22 cellular contexts compared by ENCODE assay signal in the genomic region with DNA sequence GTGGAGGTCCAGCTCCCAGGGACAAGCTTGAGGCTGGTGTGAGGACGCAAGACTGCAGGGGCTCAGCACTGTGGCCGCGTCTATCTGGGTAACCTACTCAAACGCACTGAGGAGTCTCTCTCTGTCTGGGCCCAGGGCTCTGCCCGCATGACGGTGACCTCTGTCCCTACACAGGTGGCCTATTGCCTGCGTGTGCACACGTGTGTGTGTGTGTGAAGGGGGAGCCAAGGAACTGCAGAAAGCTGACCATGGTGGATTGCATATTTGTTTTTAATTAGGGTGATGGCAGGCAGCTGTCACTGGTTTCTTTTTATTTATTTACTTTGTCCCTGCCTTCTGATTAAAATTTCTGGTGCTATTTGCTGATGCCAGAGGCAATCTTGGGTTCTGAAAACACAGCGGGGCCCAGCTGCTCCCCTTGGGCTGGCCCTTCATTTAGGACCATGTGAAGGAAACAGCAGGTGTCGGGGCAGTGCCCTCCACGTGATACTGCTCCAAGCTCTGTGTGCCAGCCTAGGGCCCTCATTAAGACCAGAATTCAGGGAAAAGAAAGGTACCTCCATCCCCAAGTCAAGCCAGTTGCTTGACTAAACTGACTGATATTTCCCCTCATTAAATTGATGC.
DNase-seq lines count a peak whose midpoint lies in the region; TF ChIP-seq lines count a peak whose summit lies in the region.
"Had no signal": no experiment of that assay in that cellular context is flagged by ENCODE, and none has a peak within 500 bp of the region (broad histone marks: within the 10 kb centered on the region; RNA-seq: fewer than 3 reads in every experiment).

No MANE protein-coding gene starts in this region.

- peak overlapping the region; percentile 49 to 91 (median 53) for H3K27ac Mint-ChIP-seq in nephron
- H3K27ac Mint-ChIP-seq: activated CD8-positive, alpha-beta T cell treated with anti-CD3 and anti-CD28 coated beads, Interleukin-2, amount 10 ng/mL, durations not matched to agents 7 days and 5 days; activated naive CD8-positive, alpha-beta T cell treated with anti-CD3 and anti-CD28 coated beads, Interleukin-2, amount 10 ng/mL, durations not matched to agents 7 days and 5 days had no signal

- H3K4me3 Mint-ChIP-seq in nephron: peak overlapping the region in 2 of 3 experiments; percentile 32 to 37
- H3K4me3 Mint-ChIP-seq: activated CD8-positive, alpha-beta T cell treated with anti-CD3 and anti-CD28 coated beads, Interleukin-2, amount 10 ng/mL, durations not matched to agents 7 days and 5 days; activated naive CD8-positive, alpha-beta T cell treated with anti-CD3 and anti-CD28 coated beads, Interleukin-2, amount 10 ng/mL, durations not matched to agents 7 days and 5 days; H9 had no signal

- no peaks in the 10 kb centered on the region for H3K36me3 Mint-ChIP-seq in nephron (ENCODE audit: low read depth)
- H3K36me3 Mint-ChIP-seq: activated naive CD8-positive, alpha-beta T cell treated with anti-CD3 and anti-CD28 coated beads, Interleukin-2, amount 10 ng/mL, durations not matched to agents 7 days and 5 days had no signal

- H3K4me1 Mint-ChIP-seq in nephron: peaks cover 33% of the 10 kb centered on the region
- H3K4me1 Mint-ChIP-seq: activated naive CD8-positive, alpha-beta T cell treated with anti-CD3 and anti-CD28 coated beads, Interleukin-2, amount 10 ng/mL, durations not matched to agents 7 days and 5 days had no signal

- H3K27me3 Mint-ChIP-seq in nephron (ENCODE audit: low read depth): peaks cover 10% of the 10 kb centered on the region
- H3K27me3 Mint-ChIP-seq: activated naive CD8-positive, alpha-beta T cell treated with anti-CD3 and anti-CD28 coated beads, Interleukin-2, amount 10 ng/mL, durations not matched to agents 7 days and 5 days had no signal

- no peaks in the 10 kb centered on the region for H3K9me3 Mint-ChIP-seq in nephron
- H3K9me3 Mint-ChIP-seq: activated naive CD8-positive, alpha-beta T cell treated with anti-CD3 and anti-CD28 coated beads, Interleukin-2, amount 10 ng/mL, durations not matched to agents 7 days and 5 days; H9 had no signal

- TF ChIP-seq CTCF in nephron (IDR thresholded peaks at IDR 0.05; ENCODE audit: unreplicated experiment in 3 of 3): no peak

- DNase-seq in NCI-H1105 treated with DMSO at 0.1 percent for 48 hours (lab: John Stamatoyannopoulos, UW): peak; percentile 10
- no peak for DNase-seq in NCI-H1105 (lab: John Stamatoyannopoulos, UW)
- DNase-seq in NCI-H146 (lab: John Stamatoyannopoulos, UW): peak; percentile 83
- DNase-seq in SHP77 (lab: John Stamatoyannopoulos, UW): peak; percentile 28 to 76
- DNase-seq in DMS53 (lab: John Stamatoyannopoulos, UW): no peak
- no peak for DNase-seq in HuH-7 (ENCODE audit: low spot score)
- no peak for DNase-seq in COLO829 (ENCODE audit: low spot score)
- DNase-seq: 8988T; activated CD8-positive, alpha-beta T cell treated with anti-CD3 and anti-CD28 coated beads, Interleukin-2, amount 10 ng/mL, durations not matched to agents 7 days and 5 days; activated effector memory CD4-positive, alpha-beta T cell treated with Interleukin-2 at 50 U/mL for 16 hours; activated naive CD8-positive, alpha-beta T cell treated with anti-CD3 and anti-CD28 coated beads, Interleukin-2, amount 10 ng/mL, durations not matched to agents 7 days and 5 days; activated T-cell treated with anti-CD3 and anti-CD28 coated beads for 4 hours; BE2C; cerebellar nuclear complex; DND-41; H9; NCI-H524; psoas muscle; RPMI8226; stimulated activated CD8-positive, alpha-beta memory T cell treated with anti-CD3 and anti-CD28 coated beads, Interleukin-4, amount 100 ng/mL, for 48 hours; SW 1271 had no signal

Comparison
In these comparisons a context has a peak if more than half of its experiments do, and no peak if none do; other contexts are left out.
1. DNase-seq: peak in NCI-H1105 treated with DMSO at 0.1 percent for 48 hours (single experiment), NCI-H146 (single experiment) and SHP77 (2 of 2); none in NCI-H1105 (single experiment), DMS53 (single experiment), HuH-7 (single experiment) and COLO829 (single experiment).